Comparison of ENCODE assay signal across 34 cellular contexts in genomic region chr13:98192008-98192407, GRCh38. TPM values are rescaled to one million over a fixed set of nuclear protein-coding genes. Genes with fewer than 3 reads are reported as not detected.
"Had no signal": no experiment of that assay in that cellular context is flagged by ENCODE, and none has a peak within 500 bp of the region (broad histone marks: within the 10 kb centered on the region; RNA-seq: fewer than 3 reads in every experiment).

No MANE protein-coding gene starts in this region.

- H3K36me3 ChIP-seq: left ventricle myocardium inferior, pancreas, prostate gland, sigmoid colon, spleen, suprapubic skin, thoracic aorta, tibial nerve, upper lobe of left lung, vagina had no signal

- H3K27ac Mint-ChIP-seq: immature natural killer cell; naive thymus-derived CD8-positive, alpha-beta T cell; stimulated activated effector memory CD8-positive, alpha-beta T cell treated with anti-CD3 and anti-CD28 coated beads, Interleukin-12 subunit alpha, Interleukin-12 subunit beta, amount 100 ng/mL, for 72 hours; stimulated activated naive CD8-positive, alpha-beta T cell treated with anti-CD3 and anti-CD28 coated beads, Interleukin-15, Interleukin-2, amounts not matched to agents 100 ng/mL and 50 ng/mL, for 24 hours had no signal

- DNase-seq: hypothalamus; immature natural killer cell; kidney; left ventricle myocardium inferior; mesendoderm; naive thymus-derived CD8-positive, alpha-beta T cell; nucleus accumbens; pancreas; posterior cingulate gyrus; retina; right cardiac atrium; sigmoid colon; small intestine; spleen; stimulated activated CD4-positive, alpha-beta T cell treated with anti-CD3 and anti-CD28 coated beads, Interleukin-4, amount 100 ng/mL, for 24 hours; stimulated activated naive CD4-positive, alpha-beta T cell; upper lobe of left lung had no signal

- H3K4me3 Mint-ChIP-seq: immature natural killer cell; mesothelial cell of epicardium; naive thymus-derived CD8-positive, alpha-beta T cell; nephron; neural crest cell; stimulated activated effector memory CD8-positive, alpha-beta T cell treated with anti-CD3 and anti-CD28 coated beads, Interleukin-12 subunit alpha, Interleukin-12 subunit beta, amount 100 ng/mL, for 72 hours; stimulated activated naive CD8-positive, alpha-beta T cell treated with anti-CD3 and anti-CD28 coated beads, Interleukin-15, Interleukin-2, amounts not matched to agents 100 ng/mL and 50 ng/mL, for 24 hours had no signal

- H3K27ac ChIP-seq: left ventricle myocardium inferior, pancreas, prostate gland, suprapubic skin, thoracic aorta, tibial nerve, upper lobe of left lung, vagina had no signal

- ATAC-seq: naive thymus-derived CD8-positive, alpha-beta T cell; pancreas; right cardiac atrium; stimulated activated effector memory CD8-positive, alpha-beta T cell treated with anti-CD3 and anti-CD28 coated beads, Interleukin-12 subunit alpha, Interleukin-12 subunit beta, amount 100 ng/mL, for 72 hours had no signal

- H3K4me1 Mint-ChIP-seq: immature natural killer cell; naive thymus-derived CD8-positive, alpha-beta T cell; stimulated activated effector memory CD8-positive, alpha-beta T cell treated with anti-CD3 and anti-CD28 coated beads, Interleukin-12 subunit alpha, Interleukin-12 subunit beta, amount 100 ng/mL, for 72 hours had no signal

- H3K9me3 Mint-ChIP-seq: immature natural killer cell; mesothelial cell of epicardium; naive thymus-derived CD8-positive, alpha-beta T cell; nephron; neural crest cell; stimulated activated effector memory CD8-positive, alpha-beta T cell treated with anti-CD3 and anti-CD28 coated beads, Interleukin-12 subunit alpha, Interleukin-12 subunit beta, amount 100 ng/mL, for 72 hours; stimulated activated naive CD8-positive, alpha-beta T cell treated with anti-CD3 and anti-CD28 coated beads, Interleukin-15, Interleukin-2, amounts not matched to agents 100 ng/mL and 50 ng/mL, for 24 hours had no signal

- H3K9me3 ChIP-seq: left ventricle myocardium inferior, pancreas, prostate gland, sigmoid colon, spleen, suprapubic skin, thoracic aorta, tibial nerve, upper lobe of left lung, vagina had no signal

- H3K36me3 Mint-ChIP-seq: immature natural killer cell; mesothelial cell of epicardium; naive thymus-derived CD8-positive, alpha-beta T cell; stimulated activated effector memory CD8-positive, alpha-beta T cell treated with anti-CD3 and anti-CD28 coated beads, Interleukin-12 subunit alpha, Interleukin-12 subunit beta, amount 100 ng/mL, for 72 hours had no signal

- H3K27me3 ChIP-seq: pancreas, sigmoid colon, spleen, suprapubic skin, tibial nerve, upper lobe of left lung, vagina had no signal

- H3K4me3 ChIP-seq: left ventricle myocardium inferior, lung, pancreas, prostate gland, sigmoid colon, spleen, suprapubic skin, thoracic aorta, tibial nerve, upper lobe of left lung, vagina had no signal

RNA-seq across cellular contexts. Expression of gene RNF113B, which starts 14.9 kb away (rescaled TPM):
- total RNA-seq: kidney; left ventricle myocardium inferior; lower leg skin; lung; mesothelial cell of epicardium; mononuclear cell; myocyte; naive thymus-derived CD8-positive, alpha-beta T cell; neural crest cell; osteoblast; pancreas; right cardiac atrium; sigmoid colon; spleen; subcutaneous adipose tissue; suprapubic skin; thoracic aorta; tibial nerve; upper lobe of left lung; urinary bladder; vagina had no signal
- polyA plus RNA-seq: immature natural killer cell; lung; naive thymus-derived CD8-positive, alpha-beta T cell; pancreas; right cardiac atrium; sigmoid colon; small intestine; spleen; urinary bladder had no signal
